In the genomic region with DNA sequence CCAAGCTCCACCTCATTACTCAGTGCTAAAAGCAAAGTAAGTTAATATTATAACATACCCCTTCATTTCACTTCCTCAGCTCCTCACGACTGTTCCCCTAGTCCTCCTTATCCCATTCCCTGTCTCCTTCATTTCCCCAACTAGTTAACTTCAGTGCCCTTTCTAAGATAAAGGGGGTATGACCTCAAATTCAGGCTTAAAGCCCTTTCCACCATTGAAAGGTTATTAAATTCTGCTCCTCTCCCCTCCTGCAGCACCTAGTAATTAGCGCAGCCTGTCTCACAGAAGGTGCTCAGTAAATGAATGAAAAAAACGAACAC, we compare ENCODE assay signal across 1 cellular context.
TF ChIP-seq lines count a peak whose summit lies in the region.

No MANE protein-coding gene starts in this region.

TF ChIP-seq in K562, 482 proteins besides CTCF, POLR2A, EP300 and RAD21 (continued from another document):
- TF ChIP-seq, protein P1, sequence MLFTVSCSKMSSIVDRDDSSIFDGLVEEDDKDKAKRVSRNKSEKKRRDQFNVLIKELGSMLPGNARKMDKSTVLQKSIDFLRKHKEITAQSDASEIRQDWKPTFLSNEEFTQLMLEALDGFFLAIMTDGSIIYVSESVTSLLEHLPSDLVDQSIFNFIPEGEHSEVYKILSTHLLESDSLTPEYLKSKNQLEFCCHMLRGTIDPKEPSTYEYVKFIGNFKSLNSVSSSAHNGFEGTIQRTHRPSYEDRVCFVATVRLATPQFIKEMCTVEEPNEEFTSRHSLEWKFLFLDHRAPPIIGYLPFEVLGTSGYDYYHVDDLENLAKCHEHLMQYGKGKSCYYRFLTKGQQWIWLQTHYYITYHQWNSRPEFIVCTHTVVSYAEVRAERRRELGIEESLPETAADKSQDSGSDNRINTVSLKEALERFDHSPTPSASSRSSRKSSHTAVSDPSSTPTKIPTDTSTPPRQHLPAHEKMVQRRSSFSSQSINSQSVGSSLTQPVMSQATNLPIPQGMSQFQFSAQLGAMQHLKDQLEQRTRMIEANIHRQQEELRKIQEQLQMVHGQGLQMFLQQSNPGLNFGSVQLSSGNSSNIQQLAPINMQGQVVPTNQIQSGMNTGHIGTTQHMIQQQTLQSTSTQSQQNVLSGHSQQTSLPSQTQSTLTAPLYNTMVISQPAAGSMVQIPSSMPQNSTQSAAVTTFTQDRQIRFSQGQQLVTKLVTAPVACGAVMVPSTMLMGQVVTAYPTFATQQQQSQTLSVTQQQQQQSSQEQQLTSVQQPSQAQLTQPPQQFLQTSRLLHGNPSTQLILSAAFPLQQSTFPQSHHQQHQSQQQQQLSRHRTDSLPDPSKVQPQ (CRISPR knock-in tag; IDR thresholded peaks at IDR 0.05; ENCODE audit: borderline replicate concordance): no peak
- TF ChIP-seq, protein P2, sequence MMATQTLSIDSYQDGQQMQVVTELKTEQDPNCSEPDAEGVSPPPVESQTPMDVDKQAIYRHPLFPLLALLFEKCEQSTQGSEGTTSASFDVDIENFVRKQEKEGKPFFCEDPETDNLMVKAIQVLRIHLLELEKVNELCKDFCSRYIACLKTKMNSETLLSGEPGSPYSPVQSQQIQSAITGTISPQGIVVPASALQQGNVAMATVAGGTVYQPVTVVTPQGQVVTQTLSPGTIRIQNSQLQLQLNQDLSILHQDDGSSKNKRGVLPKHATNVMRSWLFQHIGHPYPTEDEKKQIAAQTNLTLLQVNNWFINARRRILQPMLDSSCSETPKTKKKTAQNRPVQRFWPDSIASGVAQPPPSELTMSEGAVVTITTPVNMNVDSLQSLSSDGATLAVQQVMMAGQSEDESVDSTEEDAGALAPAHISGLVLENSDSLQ (IDR thresholded peaks at IDR 0.05): no peak
- TF ChIP-seq RNF219 (CRISPR knock-in tag; IDR thresholded peaks at IDR 0.05) (no peak), ZNF445 (CRISPR knock-in tag; IDR thresholded peaks at IDR 0.05; ENCODE audit: low read depth) (no peak), E2F8 (IDR thresholded peaks at IDR 0.05; ENCODE audit: low read depth, partially characterized antibody) (no peak), ATF3 (IDR thresholded peaks at IDR 0.05) (no peak), ATF3 (CRISPR knock-in tag; conservative IDR thresholded peaks at IDR 0.05) (no peak; the same call in 1 of the 2 replicates), ARID4B (CRISPR knock-in tag; IDR thresholded peaks at IDR 0.05) (no peak), TEAD1 (CRISPR knock-in tag; IDR thresholded peaks at IDR 0.05) (no peak), RBM39 (optimal IDR thresholded peaks at IDR 0.05; ENCODE audit: low read depth, low read length) (no peak), ZNF740 (CRISPR knock-in tag; IDR thresholded peaks at IDR 0.05) (no peak), ZNF740 (tag; IDR thresholded peaks at IDR 0.05) (no peak), ATF6 (CRISPR knock-in tag; IDR thresholded peaks at IDR 0.05) (peak; percentile 17; the same call in 1 of the 2 replicates)
- TF ChIP-seq, protein P3, sequence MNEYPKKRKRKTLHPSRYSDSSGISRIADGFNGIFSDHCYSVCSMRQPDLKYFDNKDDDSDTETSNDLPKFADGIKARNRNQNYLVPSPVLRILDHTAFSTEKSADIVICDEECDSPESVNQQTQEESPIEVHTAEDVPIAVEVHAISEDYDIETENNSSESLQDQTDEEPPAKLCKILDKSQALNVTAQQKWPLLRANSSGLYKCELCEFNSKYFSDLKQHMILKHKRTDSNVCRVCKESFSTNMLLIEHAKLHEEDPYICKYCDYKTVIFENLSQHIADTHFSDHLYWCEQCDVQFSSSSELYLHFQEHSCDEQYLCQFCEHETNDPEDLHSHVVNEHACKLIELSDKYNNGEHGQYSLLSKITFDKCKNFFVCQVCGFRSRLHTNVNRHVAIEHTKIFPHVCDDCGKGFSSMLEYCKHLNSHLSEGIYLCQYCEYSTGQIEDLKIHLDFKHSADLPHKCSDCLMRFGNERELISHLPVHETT (CRISPR knock-in tag; conservative IDR thresholded peaks at IDR 0.05 in 1 of 2, IDR thresholded peaks at IDR 0.05 in 1 of 2): no peak; a peak in 1 of 4 replicates
- TF ChIP-seq, protein P4, sequence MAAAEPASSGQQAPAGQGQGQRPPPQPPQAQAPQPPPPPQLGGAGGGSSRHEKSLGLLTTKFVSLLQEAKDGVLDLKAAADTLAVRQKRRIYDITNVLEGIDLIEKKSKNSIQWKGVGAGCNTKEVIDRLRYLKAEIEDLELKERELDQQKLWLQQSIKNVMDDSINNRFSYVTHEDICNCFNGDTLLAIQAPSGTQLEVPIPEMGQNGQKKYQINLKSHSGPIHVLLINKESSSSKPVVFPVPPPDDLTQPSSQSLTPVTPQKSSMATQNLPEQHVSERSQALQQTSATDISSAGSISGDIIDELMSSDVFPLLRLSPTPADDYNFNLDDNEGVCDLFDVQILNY (CRISPR knock-in tag; IDR thresholded peaks at IDR 0.05): no peak
